20 cellular contexts compared by ENCODE assay signal in genomic region chr2:203354966-203355365, GRCh38.
"Had no signal": no experiment of that assay in that cellular context is flagged by ENCODE, and none has a peak within 500 bp of the region (broad histone marks: within the 10 kb centered on the region; RNA-seq: fewer than 3 reads in every experiment).

No MANE protein-coding gene starts in this region.

- H3K27ac ChIP-seq: SJSA1, SK-N-MC had no signal

- H3K27me3 ChIP-seq: SJSA1 had no signal

- H3K9me3 ChIP-seq: SJSA1 had no signal

- DNase-seq: KBM-7, NCI-H1092, NCI-H1105 treated with DMSO at 0.1 percent for 48 hours, NCI-H1417 treated with DMSO at 0.1 percent for 48 hours, NCI-H146, NCI-H187, NCI-H2029, NCI-H2081 treated with DMSO at 0.1 percent for 48 hours, NCI-H2171, NCI-H226, NCI-H446, NCI-H510A, NCI-H524 treated with DMSO at 0.1 percent for 48 hours, NCI-H69, NCI-H774, Right ventricle myocardium superior, RPMI8226, SIG-M5 had no signal

- H3K4me3 ChIP-seq: SJSA1, SK-N-MC had no signal

- H3K4me1 ChIP-seq: SJSA1 had no signal
